ENCODE assay signal across 19 cellular contexts in the genomic region with DNA sequence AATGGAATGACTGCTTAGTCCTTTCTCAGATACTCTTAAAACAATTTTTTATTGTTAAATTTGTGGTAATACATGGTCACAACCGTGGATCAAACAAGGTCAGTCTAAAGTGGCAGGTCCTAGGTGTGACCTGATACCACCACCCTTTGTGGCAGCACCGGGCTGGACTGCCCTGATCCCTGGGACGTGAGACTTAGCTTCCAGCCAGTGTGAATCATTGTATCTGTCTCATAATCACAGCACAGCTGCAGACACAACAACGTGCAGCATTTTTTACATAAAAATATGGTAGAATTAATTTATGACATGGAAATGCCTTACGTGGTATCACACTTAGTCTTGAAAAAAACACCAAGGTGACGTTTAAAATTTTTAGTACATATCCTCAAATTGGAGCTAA. TPM values are rescaled to one million over a fixed set of nuclear protein-coding genes. Genes with fewer than 3 reads are reported as not detected.
DNase-seq lines count a peak whose midpoint lies in the region; ATAC-seq, FAIRE-seq and TF ChIP-seq lines count a peak whose summit lies in the region.
"Had no signal": no experiment of that assay in that cellular context is flagged by ENCODE, and none has a peak within 500 bp of the region (broad histone marks: within the 10 kb centered on the region; RNA-seq: fewer than 3 reads in every experiment).

No MANE protein-coding gene starts in this region.

- no peaks in the 10 kb centered on the region for H3K27me3 Mint-ChIP-seq in CD8-positive, alpha-beta T cell (ENCODE audit: low read depth)
- no peaks in the 10 kb centered on the region for H3K27me3 Mint-ChIP-seq in astrocyte (ENCODE audit: low read depth, unreplicated experiment)
- H3K27me3 Mint-ChIP-seq: activated CD4-positive, alpha-beta T cell treated with anti-CD3 and anti-CD28 coated beads, Interleukin-2, amount 10 ng/mL, durations not matched to agents 24 days and 14 days; activated naive CD8-positive, alpha-beta T cell treated with anti-CD3 and anti-CD28 coated beads, Interleukin-2, amount 10 ng/mL, durations not matched to agents 7 days and 5 days; progenitor cell of endocrine pancreas had no signal

- H3K4me1 Mint-ChIP-seq in CD8-positive, alpha-beta T cell (ENCODE audit: low read depth) = peaks cover 24% of the 10 kb centered on the region
- peaks cover 24% of the 10 kb centered on the region for H3K4me1 Mint-ChIP-seq in astrocyte (ENCODE audit: low read depth, unreplicated experiment)

- no peak overlapping the region for H3K4me3 Mint-ChIP-seq in CD8-positive, alpha-beta T cell
- no peak overlapping the region for H3K4me3 Mint-ChIP-seq in astrocyte (ENCODE audit: unreplicated experiment)
- H3K4me3 Mint-ChIP-seq: activated CD4-positive, alpha-beta T cell treated with anti-CD3 and anti-CD28 coated beads, Interleukin-2, amount 10 ng/mL, durations not matched to agents 24 days and 14 days; activated naive CD8-positive, alpha-beta T cell treated with anti-CD3 and anti-CD28 coated beads, Interleukin-2, amount 10 ng/mL, durations not matched to agents 7 days and 5 days; immature natural killer cell; neural crest cell had no signal

- H3K36me3 ChIP-seq in CD8-positive, alpha-beta T cell (ENCODE audit: insufficient read depth, low read length) = peaks cover 26% of the 10 kb centered on the region
- H3K36me3 ChIP-seq in astrocyte (ENCODE audit: insufficient read depth, low read length) = peaks cover 12% of the 10 kb centered on the region
- H3K36me3 ChIP-seq in mucosa of rectum (ENCODE audit: control insufficient read depth in 2 of 2, insufficient read depth in 2 of 2, low read length in 2 of 2) = peaks cover 29 to 58% of the 10 kb centered on the region in 2 donors
- peaks cover 0 to 98% (median 19%) of the 10 kb centered on the region in 9 donors for H3K36me3 ChIP-seq in heart right ventricle

- no peak for ATAC-seq in CD8-positive, alpha-beta T cell
- no peak for ATAC-seq in heart right ventricle

- H3K27ac Mint-ChIP-seq in CD8-positive, alpha-beta T cell = peak overlapping the region; percentile 45
- peak overlapping the region; percentile 6 for H3K27ac Mint-ChIP-seq in astrocyte (ENCODE audit: unreplicated experiment)
- H3K27ac Mint-ChIP-seq: activated CD4-positive, alpha-beta T cell treated with anti-CD3 and anti-CD28 coated beads, Interleukin-2, amount 10 ng/mL, durations not matched to agents 24 days and 14 days; activated naive CD8-positive, alpha-beta T cell treated with anti-CD3 and anti-CD28 coated beads, Interleukin-2, amount 10 ng/mL, durations not matched to agents 7 days and 5 days; activated T-helper 2 cell treated with anti-CD3 and anti-CD28 coated beads, Interferon-gamma antibody, Interleukin-2, Interleukin-4, amounts not matched to agents 10 μg/mL and 5 μg/mL and 100 μg/mL, durations not matched to agents 14 hours and 24 hours and 36 hours; progenitor cell of endocrine pancreas had no signal

- no peaks in the 10 kb centered on the region for H3K9me3 Mint-ChIP-seq in CD8-positive, alpha-beta T cell
- no peaks in the 10 kb centered on the region for H3K9me3 Mint-ChIP-seq in astrocyte (ENCODE audit: unreplicated experiment)
- H3K9me3 Mint-ChIP-seq: activated CD4-positive, alpha-beta T cell treated with anti-CD3 and anti-CD28 coated beads, Interleukin-2, amount 10 ng/mL, durations not matched to agents 24 days and 14 days; activated naive CD8-positive, alpha-beta T cell treated with anti-CD3 and anti-CD28 coated beads, Interleukin-2, amount 10 ng/mL, durations not matched to agents 7 days and 5 days; activated T-helper 2 cell treated with anti-CD3 and anti-CD28 coated beads, Interferon-gamma antibody, Interleukin-2, Interleukin-4, amounts not matched to agents 10 μg/mL and 5 μg/mL and 100 μg/mL, durations not matched to agents 14 hours and 24 hours and 36 hours; immature natural killer cell; neural crest cell had no signal

- FAIRE-seq in astrocyte (lab: Jason Lieb, UNC) = no peak
- FAIRE-seq in GM12891 (lab: Jason Lieb, UNC) = no peak
- FAIRE-seq: H54 had no signal

- H3K9me3 ChIP-seq in CD8-positive, alpha-beta T cell (ENCODE audit: low read length) = no peaks in the 10 kb centered on the region
- H3K9me3 ChIP-seq in astrocyte (ENCODE audit: insufficient read depth, low read depth, low read length) (no peaks in the 10 kb centered on the region), mucosa of rectum (ENCODE audit: control insufficient read depth in 2 of 2, low read length in 2 of 2) (no peaks in the 10 kb centered on the region), heart right ventricle (no peaks in the 10 kb centered on the region)
- H3K9me3 ChIP-seq: left ventricle myocardium inferior had no signal

- no peak for DNase-seq in CD8-positive, alpha-beta T cell
- no peak for DNase-seq in astrocyte (ENCODE audit: low read depth)
- DNase-seq in GM12891 (ENCODE audit: insufficient read length, low spot score) = no peak
- DNase-seq in midbrain (lab: John Stamatoyannopoulos, UW) = no peak
- no peak for DNase-seq in heart right ventricle
- DNase-seq: activated CD4-positive, alpha-beta T cell treated with anti-CD3 and anti-CD28 coated beads, Interleukin-2, amount 10 ng/mL, durations not matched to agents 24 days and 14 days; activated naive CD8-positive, alpha-beta T cell treated with anti-CD3 and anti-CD28 coated beads, Interleukin-2, amount 10 ng/mL, durations not matched to agents 7 days and 5 days; effector CD4-positive, alpha-beta T cell; erythroblast; immature natural killer cell; left ventricle myocardium inferior; NCI-H1417; NCI-H524; T-helper 2 cell had no signal

- H3K27ac ChIP-seq in CD8-positive, alpha-beta T cell (ENCODE audit: low read depth, low read length) = no peak overlapping the region
- H3K27ac ChIP-seq in astrocyte (ENCODE audit: low read depth, low read length) = no peak overlapping the region
- H3K27ac ChIP-seq in mucosa of rectum (ENCODE audit: low read depth in 2 of 2, low read length in 2 of 2) = peak overlapping the region; percentile 64 to 79
- H3K27ac ChIP-seq in heart right ventricle = no peak overlapping the region
- H3K27ac ChIP-seq: left ventricle myocardium inferior had no signal

- H3K79me2 ChIP-seq in astrocyte (ENCODE audit: insufficient read depth, low read length) = peaks cover 13% of the 10 kb centered on the region

- H3K27me3 ChIP-seq in CD8-positive, alpha-beta T cell (ENCODE audit: insufficient read depth, low read length) = no peaks in the 10 kb centered on the region
- H3K27me3 ChIP-seq in astrocyte (ENCODE audit: insufficient read depth, low read length) (no peaks in the 10 kb centered on the region), mucosa of rectum (ENCODE audit: control insufficient read depth in 2 of 2, insufficient read depth in 2 of 2, low read length in 2 of 2) (no peaks in the 10 kb centered on the region), heart right ventricle (no peaks in the 10 kb centered on the region)

- intact Hi-C loops in CD8-positive, alpha-beta T cell (cut with DNase I, micrococcal nuclease) = no loop called here
- intact Hi-C loops in heart right ventricle (cut with DNase I) = no loop called here

- POLR2A ChIA-PET in CD8-positive, alpha-beta T cell (lab: Charles Lee) = no interaction called here

- CTCF ChIA-PET in CD8-positive, alpha-beta T cell (lab: Charles Lee) = interaction anchor here (1.0 to 2.1 kb wide), 3 partner anchors 10 to 679 kb away, joined by 3 to 8 read pairs (median 4); no protein-coding TSS in a partner anchor

- no peak overlapping the region for H3K4me3 ChIP-seq in CD8-positive, alpha-beta T cell (ENCODE audit: low read depth, low read length)
- H3K4me3 ChIP-seq in astrocyte (ENCODE audit: insufficient read depth, low read depth, low read length) = no peak overlapping the region
- H3K4me3 ChIP-seq in mucosa of rectum (ENCODE audit: low read length in 2 of 2) = peak overlapping the region in 1 of 2 donors; percentile 46
- H3K4me3 ChIP-seq in heart right ventricle = no peak overlapping the region
- H3K4me3 ChIP-seq: left ventricle myocardium inferior had no signal

- 82 to 86% methylated on average over 6 of the region's 6 CpGs for WGBS in heart right ventricle, 2 donors

- peaks cover 3% of the 10 kb centered on the region for H3K4me1 ChIP-seq in CD8-positive, alpha-beta T cell (ENCODE audit: insufficient read depth, low read length)
- no peaks in the 10 kb centered on the region for H3K4me1 ChIP-seq in astrocyte (ENCODE audit: insufficient read depth, low read length)
- peaks cover 26 to 29% of the 10 kb centered on the region in 2 donors for H3K4me1 ChIP-seq in mucosa of rectum (ENCODE audit: control insufficient read depth in 2 of 2, insufficient read depth in 2 of 2, low read length in 2 of 2)
- H3K4me1 ChIP-seq in heart right ventricle = peaks cover 0 to 8% (median 0%) of the 10 kb centered on the region in 9 donors
- H3K4me1 ChIP-seq: left ventricle myocardium inferior had no signal

- no peak for TF ChIP-seq CTCF in CD8-positive, alpha-beta T cell (IDR thresholded peaks at IDR 0.05)
- TF ChIP-seq CTCF in astrocyte (IDR thresholded peaks at IDR 0.05; ENCODE audit: insufficient read depth, low read depth, low read length) (no peak), heart right ventricle (IDR thresholded peaks at IDR 0.05) (no peak)

- no peak for TF ChIP-seq POLR2A in GM12891 (IDR thresholded peaks at IDR 0.05; ENCODE audit: low read depth, low read length)

- peaks cover 35% of the 10 kb centered on the region for H4K20me1 ChIP-seq in astrocyte (ENCODE audit: insufficient read depth, low read length)

- no peak overlapping the region for H3K4me2 ChIP-seq in astrocyte (ENCODE audit: low read length)

- H2AFZ ChIP-seq in astrocyte (ENCODE audit: low read depth, low read length) = no peak overlapping the region

- H3K36me3 Mint-ChIP-seq in CD8-positive, alpha-beta T cell = peaks cover 80% of the 10 kb centered on the region
- peaks cover 30% of the 10 kb centered on the region for H3K36me3 Mint-ChIP-seq in astrocyte (ENCODE audit: low read depth, unreplicated experiment)

- H3K9ac ChIP-seq in astrocyte (ENCODE audit: low read length) (no peak overlapping the region), mucosa of rectum (ENCODE audit: low read depth in 1 of 2, low read length in 2 of 2) (peak overlapping the region in 1 of 2 donors; percentile 24)

RNA-seq across cellular contexts. Expression of gene TOR1B, which starts 7.8 kb away (rescaled TPM):
- 10 to 100 TPM; 21.3 to 22.4 TPM for total RNA-seq in CD8-positive, alpha-beta T cell
- total RNA-seq in astrocyte = 31.6 and 39.4 TPM in 2 replicates
- polyA plus RNA-seq in GM12891 (2012; ENCODE audit: low read depth, missing spikeins) = 8.2 TPM
- 10 to 100 TPM in 7 of 10 donors, 1 to 10 TPM in 3; 6.9 to 13.8 (median 11.0) TPM for total RNA-seq in heart right ventricle
- 10 to 100 TPM in 1 of 2 donors, 1 to 10 TPM in 1; 6.4 to 11.3 TPM for polyA plus RNA-seq in heart right ventricle

RNA-seq across cellular contexts. Expression of gene TOR1A, which starts 13.1 kb away (rescaled TPM):
- total RNA-seq in CD8-positive, alpha-beta T cell = 10 to 100 TPM; 18.9 to 19.6 TPM
- total RNA-seq in astrocyte (65.3 and 67.4 TPM in 2 replicates), heart right ventricle (10 to 100 TPM; 11.1 to 16.8 (median 13.3) TPM)
- polyA plus RNA-seq in GM12891 (2012; ENCODE audit: low read depth, missing spikeins) = 27.1 TPM
- polyA plus RNA-seq in heart right ventricle = 10 to 100 TPM; 10.9 to 19.8 TPM

RNA-seq across cellular contexts. Expression of gene C9orf78, which starts 24.3 kb away (rescaled TPM):
- 100 to 1,000 TPM; 176 to 190 TPM for total RNA-seq in CD8-positive, alpha-beta T cell
- total RNA-seq in astrocyte = 37.8 and 38.0 TPM in 2 replicates
- 27.4 TPM for polyA plus RNA-seq in GM12891 (2012; ENCODE audit: low read depth, missing spikeins)
- total RNA-seq in heart right ventricle = 10 to 100 TPM; 25.7 to 34.6 (median 30.5) TPM
- polyA plus RNA-seq in heart right ventricle = 10 to 100 TPM; 34.2 to 66.2 TPM

RNA-seq across cellular contexts. Expression of gene USP20, which starts 24.5 kb away (rescaled TPM):
- total RNA-seq in CD8-positive, alpha-beta T cell = 10 to 100 TPM; 83.5 to 91.0 TPM
- total RNA-seq in astrocyte (24.1 and 24.9 TPM in 2 replicates), heart right ventricle (10 to 100 TPM; 10.9 to 16.8 (median 12.5) TPM)
- 13.4 TPM for polyA plus RNA-seq in GM12891 (2012; ENCODE audit: low read depth, missing spikeins)
- 10 to 100 TPM; 11.0 to 14.7 TPM for polyA plus RNA-seq in heart right ventricle

RNA-seq across cellular contexts. Expression of gene PTGES, which starts 57.9 kb away (rescaled TPM):
- under 1 TPM in 1 of 2 experiments, not detected in 1; 0.22 TPM for total RNA-seq in CD8-positive, alpha-beta T cell
- total RNA-seq in astrocyte = 1.2 and 2.5 TPM in 2 replicates
- polyA plus RNA-seq in GM12891 (2012; ENCODE audit: low read depth, missing spikeins) = 0.08 TPM
- 1 to 10 TPM in 5 of 10 donors, under 1 TPM in 5; 0.15 to 3.6 (median 1.1) TPM for total RNA-seq in heart right ventricle
- 1 to 10 TPM; 2.6 to 5.7 TPM for polyA plus RNA-seq in heart right ventricle
- total RNA-seq: activated naive CD8-positive, alpha-beta T cell treated with anti-CD3 and anti-CD28 coated beads, Interleukin-2, amount 10 ng/mL, durations not matched to agents 7 days and 5 days had no signal
- polyA plus RNA-seq: immature natural killer cell had no signal

Comparison
In these comparisons a context has a peak if more than half of its experiments do, and no peak if none do; other contexts are left out.
1. H3K27ac ChIP-seq: peak in mucosa of rectum (2 of 2); none in CD8-positive, alpha-beta T cell (single experiment), astrocyte (single experiment) and heart right ventricle (0 of 10).